ENCODE assay signal across 8 cellular contexts in the genomic region with DNA sequence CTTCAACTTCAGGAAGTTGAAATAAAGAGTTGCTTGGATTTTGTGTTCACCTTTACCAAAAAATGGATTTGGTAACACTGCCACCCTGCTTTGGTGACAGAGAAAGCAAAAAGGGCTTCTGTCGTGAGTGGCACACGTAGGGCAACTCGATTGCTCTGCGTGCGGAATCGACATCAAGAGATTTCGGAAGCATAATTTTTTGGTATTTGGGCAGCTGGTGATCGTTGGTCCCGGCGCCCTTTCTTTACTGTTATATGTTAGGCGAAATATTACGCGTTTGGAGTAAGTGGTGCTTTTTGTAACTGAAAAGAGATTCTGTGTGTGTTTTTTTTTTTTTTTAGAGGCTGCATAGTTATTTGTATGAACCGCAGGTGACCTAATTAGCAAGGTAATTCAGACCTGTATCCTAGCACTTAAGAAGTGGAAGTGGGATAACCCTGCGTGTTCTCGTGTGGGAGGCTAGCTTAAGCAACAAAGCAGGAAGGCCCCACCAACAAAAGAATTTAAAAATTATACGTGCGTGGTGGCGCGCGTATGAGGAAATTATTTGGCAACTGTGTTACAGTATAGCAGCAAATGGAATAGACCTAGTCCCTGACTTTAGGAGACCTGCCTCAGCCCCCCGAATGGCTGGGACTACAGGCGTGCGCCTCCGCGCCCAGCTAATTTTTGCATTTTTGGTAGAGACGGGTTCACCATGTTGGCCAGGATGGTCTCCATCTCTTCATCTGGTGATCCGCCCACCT. TPM values are rescaled to one million over a fixed set of nuclear protein-coding genes. Genes with fewer than 3 reads are reported as not detected.
DNase-seq lines count a peak whose midpoint lies in the region; ATAC-seq, FAIRE-seq and TF ChIP-seq lines count a peak whose summit lies in the region.

A gene (plus strand): TSS at position 108 of the 746 bp plus-strand sequence.

- WGBS in A549 (ENCODE audit: missing lambda C conversion rate), result 2% methylated on average over 28 of the region's 28 CpGs

- no peaks in the 10 kb centered on the region for H3K36me3 ChIP-seq in brain microvascular endothelial cell (replicated peaks)

- TF ChIP-seq CTCF in A549 (IDR thresholded peaks at IDR 0.05), result no peak
- TF ChIP-seq CTCF in brain microvascular endothelial cell (IDR thresholded peaks at IDR 0.05; ENCODE audit: low read depth, low read length, missing control alignments), result no peak

- peak within 1 kb of the TSS; percentile 40 for H3K4me3 ChIP-seq in A549
- H3K4me3 ChIP-seq in brain microvascular endothelial cell (ENCODE audit: low read depth, low read length), result peak within 1 kb of the TSS; percentile 34
- H3K4me3 ChIP-seq in iPS-11a (ENCODE audit: low read depth, low read length), result peak within 1 kb of the TSS; percentile 46
- H3K4me3 ChIP-seq in skeletal muscle cell (ENCODE audit: low read depth, low read length), result peak within 1 kb of the TSS; percentile 42

- CTCF ChIA-PET in A549 (lab: Yijun Ruan, JAX), result interaction anchor here (0.6 to 1.9 kb wide), 3 partner anchors 29 to 228 kb away, joined by 3 to 9 read pairs (median 3); a partner anchor contains a TSS

- TF ChIP-seq RAD21 in A549 (conservative IDR thresholded peaks at IDR 0.05 in 1 of 2, IDR thresholded peaks at IDR 0.05 in 1 of 2), result no peak

- H3K27ac ChIP-seq in A549 (peak within 1 kb of the TSS; percentile 96 to 97), brain microvascular endothelial cell (peak within 1 kb of the TSS; percentile 99)

- DNase-seq in A549 (ENCODE audit: low read depth in 1 of 2, low spot score in 1 of 2) (peak; percentile 77 to 97), NCI-H2107 (lab: John Stamatoyannopoulos, UW) (peak; percentile 96), brain microvascular endothelial cell (peak; percentile 97), skeletal muscle cell (ENCODE audit: low read depth) (peak; percentile 98)

- no peaks in the 10 kb centered on the region for H3K27me3 ChIP-seq in brain microvascular endothelial cell (replicated peaks)

- FAIRE-seq in A549 (lab: Jason Lieb, UNC) (no peak), TTC549 (lab: Jason Lieb, UNC) (peak; percentile 71)

- TF ChIP-seq POLR2A in A549 (IDR thresholded peaks at IDR 0.05; ENCODE audit: low read length), result peak; percentile 99
- TF ChIP-seq POLR2A in GM18526 (IDR thresholded peaks at IDR 0.05; ENCODE audit: extremely low read depth, insufficient read length), result peak; percentile 99

- peaks cover 15% of the 10 kb centered on the region; the same call in 2 of the 3 replicates for H3K4me1 ChIP-seq in A549

- H3K4me2 ChIP-seq in A549, result peak within 1 kb of the TSS; percentile 78

- in situ Hi-C loops in brain microvascular endothelial cell (cut with HindIII; ENCODE audit: low pct_ligation_motif_present, low sequenced_read_pairs), result no loop called here

- TF ChIP-seq EP300 in A549 (IDR thresholded peaks at IDR 0.05), result 0 out of 5 replicates have a peak, but pooled peaks of 1 of the 2 experiments have one; percentile 29

- peak; percentile 88 to 93 for ATAC-seq in A549
- peak; percentile 60 for ATAC-seq in HG03064 (IDR thresholded peaks at IDR 0.05; ENCODE audit: low read depth, unreplicated experiment)

- POLR2A ChIA-PET in A549 (lab: Yijun Ruan, JAX), result interaction anchor here (0.6 to 2.1 kb wide), 21 partner anchors 8 to 399 kb away, joined by 3 to 23 read pairs (median 4); a partner anchor contains a TSS

- H3K9me3 ChIP-seq in A549, result no peaks in the 10 kb centered on the region

TF ChIP-seq in A549, 52 proteins besides CTCF, POLR2A, EP300 and RAD21 (continues in another document):
- TF ChIP-seq KDM1A (IDR thresholded peaks at IDR 0.05; ENCODE audit: low read depth) (no peak), HOXB5 (CRISPR knock-in tag; IDR thresholded peaks at IDR 0.05) (peak; percentile 89; the same call in 1 of the 2 replicates), MAZ (IDR thresholded peaks at IDR 0.05; ENCODE audit: borderline replicate concordance, low read depth, low read length) (peak; percentile 92; the same call in 1 of the 2 replicates), TP53 (CRISPR knock-in tag; IDR thresholded peaks at IDR 0.05) (peak; percentile 99), JUNB (IDR thresholded peaks at IDR 0.05) (no peak), HEYL (CRISPR knock-in tag; IDR thresholded peaks at IDR 0.05) (peak; percentile 13; the same call in 1 of the 2 replicates), PHF8 (IDR thresholded peaks at IDR 0.05; ENCODE audit: borderline replicate concordance, low read depth) (peak; percentile 60; the same call in 1 of the 2 replicates), ESRRA (IDR thresholded peaks at IDR 0.05; ENCODE audit: borderline replicate concordance, low read length) (no peak), POLR2AphosphoS2 (conservative IDR thresholded peaks at IDR 0.05; ENCODE audit: low read length) (peak; percentile 72; the same call in 1 of the 2 replicates), CEBPB (IDR thresholded peaks at IDR 0.05) (peak in 1 of 2 experiments; percentile 80; a peak in 2 of 4 replicates), CHD2 (IDR thresholded peaks at IDR 0.05; ENCODE audit: low read length, partially characterized antibody) (peak; percentile 60), FOSB (CRISPR knock-in tag; IDR thresholded peaks at IDR 0.05) (peak; percentile 99), GATA3 (IDR thresholded peaks at IDR 0.05; ENCODE audit: borderline replicate concordance) (peak; percentile 77; the same call in 1 of the 2 replicates)
- TF ChIP-seq, protein P1, sequence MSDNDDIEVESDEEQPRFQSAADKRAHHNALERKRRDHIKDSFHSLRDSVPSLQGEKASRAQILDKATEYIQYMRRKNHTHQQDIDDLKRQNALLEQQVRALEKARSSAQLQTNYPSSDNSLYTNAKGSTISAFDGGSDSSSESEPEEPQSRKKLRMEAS (IDR thresholded peaks at IDR 0.05), result peak; percentile 78
- TF ChIP-seq, protein P2, sequence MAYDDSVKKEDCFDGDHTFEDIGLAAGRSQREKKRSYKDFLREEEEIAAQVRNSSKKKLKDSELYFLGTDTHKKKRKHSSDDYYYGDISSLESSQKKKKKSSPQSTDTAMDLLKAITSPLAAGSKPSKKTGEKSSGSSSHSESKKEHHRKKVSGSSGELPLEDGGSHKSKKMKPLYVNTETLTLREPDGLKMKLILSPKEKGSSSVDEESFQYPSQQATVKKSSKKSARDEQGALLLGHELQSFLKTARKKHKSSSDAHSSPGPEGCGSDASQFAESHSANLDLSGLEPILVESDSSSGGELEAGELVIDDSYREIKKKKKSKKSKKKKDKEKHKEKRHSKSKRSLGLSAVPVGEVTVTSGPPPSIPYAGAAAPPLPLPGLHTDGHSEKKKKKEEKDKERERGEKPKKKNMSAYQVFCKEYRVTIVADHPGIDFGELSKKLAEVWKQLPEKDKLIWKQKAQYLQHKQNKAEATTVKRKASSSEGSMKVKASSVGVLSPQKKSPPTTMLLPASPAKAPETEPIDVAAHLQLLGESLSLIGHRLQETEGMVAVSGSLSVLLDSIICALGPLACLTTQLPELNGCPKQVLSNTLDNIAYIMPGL (CRISPR knock-in tag; IDR thresholded peaks at IDR 0.05; ENCODE audit: borderline replicate concordance), result peak; percentile 96
- TF ChIP-seq, protein P3, sequence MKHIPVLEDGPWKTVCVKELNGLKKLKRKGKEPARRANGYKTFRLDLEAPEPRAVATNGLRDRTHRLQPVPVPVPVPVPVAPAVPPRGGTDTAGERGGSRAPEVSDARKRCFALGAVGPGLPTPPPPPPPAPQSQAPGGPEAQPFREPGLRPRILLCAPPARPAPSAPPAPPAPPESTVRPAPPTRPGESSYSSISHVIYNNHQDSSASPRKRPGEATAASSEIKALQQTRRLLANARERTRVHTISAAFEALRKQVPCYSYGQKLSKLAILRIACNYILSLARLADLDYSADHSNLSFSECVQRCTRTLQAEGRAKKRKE (CRISPR knock-in tag; IDR thresholded peaks at IDR 0.05; ENCODE audit: low read depth), result peak; percentile 88
- TF ChIP-seq, protein P4, sequence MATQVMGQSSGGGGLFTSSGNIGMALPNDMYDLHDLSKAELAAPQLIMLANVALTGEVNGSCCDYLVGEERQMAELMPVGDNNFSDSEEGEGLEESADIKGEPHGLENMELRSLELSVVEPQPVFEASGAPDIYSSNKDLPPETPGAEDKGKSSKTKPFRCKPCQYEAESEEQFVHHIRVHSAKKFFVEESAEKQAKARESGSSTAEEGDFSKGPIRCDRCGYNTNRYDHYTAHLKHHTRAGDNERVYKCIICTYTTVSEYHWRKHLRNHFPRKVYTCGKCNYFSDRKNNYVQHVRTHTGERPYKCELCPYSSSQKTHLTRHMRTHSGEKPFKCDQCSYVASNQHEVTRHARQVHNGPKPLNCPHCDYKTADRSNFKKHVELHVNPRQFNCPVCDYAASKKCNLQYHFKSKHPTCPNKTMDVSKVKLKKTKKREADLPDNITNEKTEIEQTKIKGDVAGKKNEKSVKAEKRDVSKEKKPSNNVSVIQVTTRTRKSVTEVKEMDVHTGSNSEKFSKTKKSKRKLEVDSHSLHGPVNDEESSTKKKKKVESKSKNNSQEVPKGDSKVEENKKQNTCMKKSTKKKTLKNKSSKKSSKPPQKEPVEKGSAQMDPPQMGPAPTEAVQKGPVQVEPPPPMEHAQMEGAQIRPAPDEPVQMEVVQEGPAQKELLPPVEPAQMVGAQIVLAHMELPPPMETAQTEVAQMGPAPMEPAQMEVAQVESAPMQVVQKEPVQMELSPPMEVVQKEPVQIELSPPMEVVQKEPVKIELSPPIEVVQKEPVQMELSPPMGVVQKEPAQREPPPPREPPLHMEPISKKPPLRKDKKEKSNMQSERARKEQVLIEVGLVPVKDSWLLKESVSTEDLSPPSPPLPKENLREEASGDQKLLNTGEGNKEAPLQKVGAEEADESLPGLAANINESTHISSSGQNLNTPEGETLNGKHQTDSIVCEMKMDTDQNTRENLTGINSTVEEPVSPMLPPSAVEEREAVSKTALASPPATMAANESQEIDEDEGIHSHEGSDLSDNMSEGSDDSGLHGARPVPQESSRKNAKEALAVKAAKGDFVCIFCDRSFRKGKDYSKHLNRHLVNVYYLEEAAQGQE (IDR thresholded peaks at IDR 0.05), result peak; percentile 88
- TF ChIP-seq, protein P5, sequence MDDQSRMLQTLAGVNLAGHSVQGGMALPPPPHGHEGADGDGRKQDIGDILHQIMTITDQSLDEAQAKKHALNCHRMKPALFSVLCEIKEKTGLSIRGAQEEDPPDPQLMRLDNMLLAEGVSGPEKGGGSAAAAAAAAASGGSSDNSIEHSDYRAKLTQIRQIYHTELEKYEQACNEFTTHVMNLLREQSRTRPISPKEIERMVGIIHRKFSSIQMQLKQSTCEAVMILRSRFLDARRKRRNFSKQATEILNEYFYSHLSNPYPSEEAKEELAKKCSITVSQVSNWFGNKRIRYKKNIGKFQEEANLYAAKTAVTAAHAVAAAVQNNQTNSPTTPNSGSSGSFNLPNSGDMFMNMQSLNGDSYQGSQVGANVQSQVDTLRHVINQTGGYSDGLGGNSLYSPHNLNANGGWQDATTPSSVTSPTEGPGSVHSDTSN (IDR thresholded peaks at IDR 0.05), result peak; percentile 92

RNA-seq across cellular contexts. Expression of the gene that starts here (rescaled TPM):
- polyA plus RNA-seq in A549 (2011; rRNA removed), result not detected in 2 replicates
- not detected in 2 replicates for polyA plus RNA-seq in A549 (2012; cell fraction: cytosol; rRNA removed)
- polyA plus RNA-seq in A549 (2012; cell fraction: nucleus; rRNA removed), result not detected in 2 replicates
- polyA plus RNA-seq in A549 (2017; fragmentation: RNase III; extraction: RNeasy Plus Mini Kit Qiagen cat#74134 plus additional on column Dnase treatment), result not detected in 3 replicates
- under 0.01 TPM in 1 of 2 replicates, not detected in the other for polyA minus RNA-seq in A549 (2011; rRNA and poly(A)+ RNA removed)

Comparison
In these comparisons a context has a peak if more than half of its experiments do, and no peak if none do; other contexts are left out.
1. Peak in every context shown above with its lines: DNase-seq, ATAC-seq, H3K4me3 ChIP-seq and H3K27ac ChIP-seq.
2. Peak in DNase-seq, ATAC-seq, H3K4me3 ChIP-seq, H3K27ac ChIP-seq and H3K4me2 ChIP-seq in A549; RNA of the gene not detected or under 1 TPM.